ENCODE assay signal across 14 cellular contexts in genomic region chr1:231354330-231355020, GRCh38.
"Had no signal": no experiment of that assay in that cellular context is flagged by ENCODE, and none has a peak within 500 bp of the region (broad histone marks: within the 10 kb centered on the region; RNA-seq: fewer than 3 reads in every experiment).

No MANE protein-coding gene starts in this region.

- H3K4me3 ChIP-seq: heart left ventricle, prostate gland, testis had no signal

- H3K27me3 ChIP-seq: foreskin keratinocyte, heart left ventricle, testis had no signal

- H3K9me3 ChIP-seq: heart left ventricle, prostate gland, testis had no signal

- H3K27ac ChIP-seq: foreskin keratinocyte, heart left ventricle, prostate gland, testis, WERI-Rb-1 had no signal

- H3K36me3 ChIP-seq: prostate gland had no signal

- DNase-seq: activated CD4-positive, alpha-beta T cell treated with anti-CD3 and anti-CD28 coated beads for 4 hours; activated CD8-positive, alpha-beta memory T cell treated with anti-CD3 and anti-CD28 coated beads, Interleukin-2, amount 50 U/mL, for 4 hours; activated CD8-positive, alpha-beta T cell treated with anti-CD3 and anti-CD28 coated beads for 36 hours; activated naive CD4-positive, alpha-beta T cell; caudate nucleus; cortex of kidney; effector CD8-positive, alpha-beta T cell; foreskin keratinocyte; heart left ventricle; islet precursor cell; stimulated activated naive CD4-positive, alpha-beta T cell treated with Interleukin-2 at 50 U/mL for 16 hours; testis; WERI-Rb-1 had no signal

- H3K4me1 ChIP-seq: foreskin keratinocyte, prostate gland had no signal
